ENCODE assay signal across 9 cellular contexts in genomic region chr10:3764626-3765375, GRCh38. TPM values are rescaled to one million over a fixed set of nuclear protein-coding genes. Genes with fewer than 3 reads are reported as not detected.
A peak's percentile ranks its signal among the peaks of the same experiment; 100 is the strongest.
DNase-seq lines count a peak whose midpoint lies in the region; ATAC-seq and TF ChIP-seq lines count a peak whose summit lies in the region.
"Had no signal": no experiment of that assay in that cellular context is flagged by ENCODE, and none has a peak within 500 bp of the region (broad histone marks: within the 10 kb centered on the region; RNA-seq: fewer than 3 reads in every experiment).

No MANE protein-coding gene starts in this region.

- intact Hi-C loops in activated CD4-positive, alpha-beta T cell treated with anti-CD3 and anti-CD28 coated beads for 36 hours (cut with DNase I, micrococcal nuclease): loop anchor here in 1 of 2 experiments (1.0 to 5.0 kb wide), 2 partner anchors 24 to 98 kb away; no protein-coding TSS in a partner anchor
- intact Hi-C loops in colonic mucosa (cut with DNase I): no loop called here

- peak; percentile 63 for ATAC-seq in activated CD4-positive, alpha-beta T cell treated with anti-CD3 and anti-CD28 coated beads for 36 hours
- no peak for ATAC-seq in RWPE2 (ENCODE audit: low read depth)
- no peak for ATAC-seq in stimulated activated memory B cell treated with anti-CD40 and anti-IgM and Interleukin-4, amounts not matched to agents 10 μg/mL and 1 μg/mL and 100 μg/mL, for 72 hours
- ATAC-seq in GM21576 (IDR thresholded peaks at IDR 0.05; ENCODE audit: unreplicated experiment): no peak
- no peak for ATAC-seq in GM21737 (IDR thresholded peaks at IDR 0.05; ENCODE audit: unreplicated experiment)

- peak overlapping the region; percentile 51 for H3K4me3 Mint-ChIP-seq in activated CD4-positive, alpha-beta T cell treated with anti-CD3 and anti-CD28 coated beads for 36 hours
- no peak overlapping the region for H3K4me3 Mint-ChIP-seq in stimulated activated memory B cell treated with anti-CD40 and anti-IgM and Interleukin-4, amounts not matched to agents 10 μg/mL and 1 μg/mL and 100 μg/mL, for 72 hours

- H3K9me3 ChIP-seq in RWPE2 (ENCODE audit: severe bottlenecking): no peaks in the 10 kb centered on the region
- no peaks in the 10 kb centered on the region for H3K9me3 ChIP-seq in colonic mucosa

- TF ChIP-seq CTCF in RWPE2 (IDR thresholded peaks at IDR 0.05; ENCODE audit: poor library complexity, severe bottlenecking) (no peak), colonic mucosa (IDR thresholded peaks at IDR 0.05) (no peak)

- peaks cover 74% of the 10 kb centered on the region for H3K4me1 Mint-ChIP-seq in activated CD4-positive, alpha-beta T cell treated with anti-CD3 and anti-CD28 coated beads for 36 hours
- H3K4me1 Mint-ChIP-seq in stimulated activated memory B cell treated with anti-CD40 and anti-IgM and Interleukin-4, amounts not matched to agents 10 μg/mL and 1 μg/mL and 100 μg/mL, for 72 hours: peaks cover 50% of the 10 kb centered on the region

- H3K9me3 Mint-ChIP-seq in activated CD4-positive, alpha-beta T cell treated with anti-CD3 and anti-CD28 coated beads for 36 hours (ENCODE audit: low read depth): peaks cover 5% of the 10 kb centered on the region
- H3K9me3 Mint-ChIP-seq in stimulated activated memory B cell treated with anti-CD40 and anti-IgM and Interleukin-4, amounts not matched to agents 10 μg/mL and 1 μg/mL and 100 μg/mL, for 72 hours: peaks cover 5% of the 10 kb centered on the region

- H3K4me1 ChIP-seq in RWPE2 (ENCODE audit: insufficient read depth, poor library complexity, severe bottlenecking) (peaks cover 48% of the 10 kb centered on the region), colonic mucosa (no peaks in the 10 kb centered on the region)

- H3K9ac ChIP-seq in colonic mucosa (ENCODE audit: low read depth in 2 of 2, low read length in 2 of 2): peak overlapping the region in 1 of 2 donors; percentile 27

- POLR2A ChIA-PET in activated CD4-positive, alpha-beta T cell treated with anti-CD3 and anti-CD28 coated beads for 36 hours (lab: Charles Lee): interaction anchor here (1.0 to 1.9 kb wide), 4 partner anchors 9 to 25 kb away, joined by 3 to 26 read pairs (median 4); partner anchors contain the start of gene KLF6

- no peaks in the 10 kb centered on the region for H3K36me3 ChIP-seq in RWPE2 (ENCODE audit: low read depth)
- H3K36me3 ChIP-seq in colonic mucosa: no peaks in the 10 kb centered on the region

- no peaks in the 10 kb centered on the region for H3K27me3 Mint-ChIP-seq in activated CD4-positive, alpha-beta T cell treated with anti-CD3 and anti-CD28 coated beads for 36 hours
- H3K27me3 Mint-ChIP-seq in stimulated activated memory B cell treated with anti-CD40 and anti-IgM and Interleukin-4, amounts not matched to agents 10 μg/mL and 1 μg/mL and 100 μg/mL, for 72 hours: no peaks in the 10 kb centered on the region

- DNase-seq in activated CD4-positive, alpha-beta T cell treated with anti-CD3 and anti-CD28 coated beads for 36 hours: peak; percentile 76
- no peak for DNase-seq in activated CD4-positive, alpha-beta T cell treated with anti-CD3 and anti-CD28 coated beads, Interleukin-2, amount 50 U/mL, for 1 hour
- no peak for DNase-seq in RWPE2 (ENCODE audit: low spot score)
- DNase-seq in colonic mucosa: no peak
- no peak for DNase-seq in NCI-H1436 treated with DMSO at 0.1 percent for 48 hours (lab: John Stamatoyannopoulos, UW)
- DNase-seq: NCI-H446 treated with DMSO at 0.1 percent for 48 hours had no signal

- CTCF ChIA-PET in activated CD4-positive, alpha-beta T cell treated with anti-CD3 and anti-CD28 coated beads for 36 hours (lab: Charles Lee): interaction anchor here (0.6 to 1.8 kb wide), 7 partner anchors 10 to 569 kb away, joined by 3 to 8 read pairs (median 3); no protein-coding TSS in a partner anchor

- H3K27me3 ChIP-seq in RWPE2 (ENCODE audit: insufficient read depth, poor library complexity, severe bottlenecking) (no peaks in the 10 kb centered on the region), colonic mucosa (no peaks in the 10 kb centered on the region)

- H3K27ac Mint-ChIP-seq in activated CD4-positive, alpha-beta T cell treated with anti-CD3 and anti-CD28 coated beads for 36 hours: peak overlapping the region; percentile 79
- peak overlapping the region; percentile 33 for H3K27ac Mint-ChIP-seq in stimulated activated memory B cell treated with anti-CD40 and anti-IgM and Interleukin-4, amounts not matched to agents 10 μg/mL and 1 μg/mL and 100 μg/mL, for 72 hours

- peaks cover 6% of the 10 kb centered on the region for H3K36me3 Mint-ChIP-seq in activated CD4-positive, alpha-beta T cell treated with anti-CD3 and anti-CD28 coated beads for 36 hours (ENCODE audit: low read depth)
- H3K36me3 Mint-ChIP-seq in stimulated activated memory B cell treated with anti-CD40 and anti-IgM and Interleukin-4, amounts not matched to agents 10 μg/mL and 1 μg/mL and 100 μg/mL, for 72 hours: peaks cover 11% of the 10 kb centered on the region

- no peak overlapping the region for H3K4me3 ChIP-seq in RWPE2 (ENCODE audit: severe bottlenecking)
- no peak overlapping the region for H3K4me3 ChIP-seq in colonic mucosa

- H3K27ac ChIP-seq in RWPE2 (ENCODE audit: poor library complexity, severe bottlenecking) (peak overlapping the region; percentile 93), colonic mucosa (peak overlapping the region; percentile 16)

RNA-seq across cellular contexts. Expression of gene KLF6, which starts 20.2 kb away (rescaled TPM):
- total RNA-seq in activated CD4-positive, alpha-beta T cell treated with anti-CD3 and anti-CD28 coated beads for 36 hours: 100 to 1,000 TPM; 107 to 114 TPM
- total RNA-seq in colonic mucosa: 100 to 1,000 TPM; 106 to 299 TPM
